16 cellular contexts compared by ENCODE assay signal in the genomic region with DNA sequence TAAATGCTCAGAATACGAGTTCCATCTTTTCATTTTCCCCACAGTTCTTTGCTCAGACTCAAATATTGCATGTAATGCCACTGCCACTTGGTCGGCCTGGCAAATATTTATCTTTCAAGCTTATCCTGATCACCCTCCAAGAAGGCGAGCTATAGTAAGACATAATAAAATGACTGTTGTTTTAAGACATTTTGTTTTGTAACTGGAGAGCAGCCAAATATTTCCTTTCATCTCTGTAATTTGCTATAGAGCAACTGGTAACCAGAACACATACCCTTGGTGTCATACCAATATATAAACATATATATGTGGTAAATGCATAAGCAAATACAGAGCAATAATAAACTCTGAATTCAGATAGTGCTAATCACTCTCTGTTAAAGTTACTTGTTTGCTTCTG.
"Had no signal": no experiment of that assay in that cellular context is flagged by ENCODE, and none has a peak within 500 bp of the region (broad histone marks: within the 10 kb centered on the region; RNA-seq: fewer than 3 reads in every experiment).

No MANE protein-coding gene starts in this region.

- H3K36me3 ChIP-seq: colonic mucosa, upper lobe of left lung had no signal

- H3K4me3 ChIP-seq: colonic mucosa, upper lobe of left lung had no signal

- DNase-seq: activated CD4-positive, alpha-beta T cell treated with anti-CD3 and anti-CD28 coated beads, Interleukin-2, amount 50 U/mL, for 4 hours; activated naive CD4-positive, alpha-beta T cell; activated naive CD8-positive, alpha-beta T cell treated with anti-CD3 and anti-CD28 coated beads, Interleukin-2, amount 10 ng/mL, durations not matched to agents 7 days and 5 days; activated T-cell treated with anti-CD3 and anti-CD28 coated beads for 4 hours; amygdala; caudate nucleus; colonic mucosa; head of caudate nucleus; midbrain; occipital lobe; right cardiac atrium; small intestine; stimulated activated CD4-positive, alpha-beta T cell treated with anti-CD3 and anti-CD28 coated beads, Interleukin-4, amount 100 ng/mL, for 1 hour; stimulated activated naive CD8-positive, alpha-beta T cell treated with anti-CD3 and anti-CD28 coated beads, Interleukin-15, amount 100 ng/mL, for 72 hours; upper lobe of left lung had no signal

- H3K4me1 ChIP-seq: colonic mucosa had no signal

- ATAC-seq: left lobe of liver; stimulated activated naive CD8-positive, alpha-beta T cell treated with anti-CD3 and anti-CD28 coated beads, Interleukin-15, amount 100 ng/mL, for 72 hours had no signal

- H3K27ac ChIP-seq: colonic mucosa, upper lobe of left lung had no signal

- H3K27me3 ChIP-seq: colonic mucosa, upper lobe of left lung had no signal

- H3K9me3 ChIP-seq: colonic mucosa, upper lobe of left lung had no signal
